ENCODE assay signal across 12 cellular contexts in the genomic region with DNA sequence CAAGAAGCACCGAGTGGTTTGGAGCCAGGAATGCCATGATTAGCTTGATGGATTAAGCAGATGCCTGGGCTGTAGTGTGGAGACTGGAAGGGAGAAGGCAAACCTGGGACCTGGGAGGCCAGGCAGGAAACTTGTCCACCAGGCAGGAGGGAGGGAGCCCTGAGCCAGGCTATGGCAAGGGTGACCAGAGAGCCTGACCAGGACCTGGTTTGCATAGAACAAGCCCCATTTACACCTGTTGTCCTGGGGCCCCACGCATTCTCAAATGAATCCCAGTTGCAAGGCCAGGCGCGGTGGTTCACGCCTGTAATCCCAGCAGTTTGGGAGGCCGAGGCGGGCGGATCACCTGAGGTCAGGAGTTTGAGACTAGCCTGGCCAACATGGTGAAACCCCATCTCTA.
"Had no signal": no experiment of that assay in that cellular context is flagged by ENCODE, and none has a peak within 500 bp of the region (broad histone marks: within the 10 kb centered on the region; RNA-seq: fewer than 3 reads in every experiment).

No MANE protein-coding gene starts in this region.

- H3K9me3 ChIP-seq: MG63 had no signal

- H3K4me1 ChIP-seq: SJCRH30 had no signal

- H3K27ac Mint-ChIP-seq: T-cell had no signal

- H3K36me3 Mint-ChIP-seq: T-cell had no signal

- H3K27me3 ChIP-seq: MG63, SJCRH30 had no signal

- H2AFZ ChIP-seq: PC-9 had no signal

- H3K4me3 ChIP-seq: MG63, PC-9, SJCRH30, SK-N-MC had no signal

- H3K36me3 ChIP-seq: MG63, SJCRH30 had no signal

- FAIRE-seq: RCC 7860 had no signal

- DNase-seq: MG63, NCI-H1048, NCI-H2029, NCI-H524 treated with DMSO at 0.1 percent for 48 hours, NCI-H774, SIG-M5 had no signal

- H3K9me3 Mint-ChIP-seq: T-cell had no signal

- H3K4me2 ChIP-seq: PC-9 had no signal

- H3K4me3 Mint-ChIP-seq: T-cell had no signal

- H3K27ac ChIP-seq: PC-9, RWPE1, SJCRH30, SK-N-MC had no signal

- H3K27me3 Mint-ChIP-seq: T-cell had no signal
